1 cellular context compared by ENCODE assay signal in genomic region chr5:65197899-65198776, GRCh38.
TF ChIP-seq lines count a peak whose summit lies in the region.

No MANE protein-coding gene starts in this region.

TF ChIP-seq in IMR-90, 13 proteins besides CTCF, POLR2A, EP300 and RAD21 (continued from another document):
- no peak for TF ChIP-seq CEBPB (IDR thresholded peaks at IDR 0.05; ENCODE audit: low read depth, low read length)
TF ChIP-seq in IMR-90: peak in this region for 0.
